ENCODE assay signal across 19 cellular contexts in the genomic region with DNA sequence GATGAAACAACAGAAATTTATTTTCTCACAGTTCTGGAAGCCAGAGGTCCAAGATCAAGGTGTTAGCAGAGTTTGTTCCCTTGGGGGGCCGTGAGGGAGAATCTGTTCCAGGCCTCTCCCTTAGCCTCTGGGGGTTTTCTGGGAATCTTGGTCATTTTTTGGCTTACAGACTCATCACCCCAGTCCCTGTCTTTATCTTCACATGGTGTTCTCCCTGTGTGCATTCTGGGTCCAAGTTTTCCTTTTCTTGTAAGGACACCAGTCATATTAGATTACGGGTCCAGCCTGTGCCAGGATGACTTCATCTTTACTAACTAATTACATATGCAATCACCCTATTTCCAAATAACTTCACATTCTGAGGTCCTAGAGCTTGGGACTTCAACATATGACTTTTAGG.
"Had no signal": no experiment of that assay in that cellular context is flagged by ENCODE, and none has a peak within 500 bp of the region (broad histone marks: within the 10 kb centered on the region; RNA-seq: fewer than 3 reads in every experiment).

No MANE protein-coding gene starts in this region.

- H3K4me1 Mint-ChIP-seq: central memory CD8-positive, alpha-beta T cell had no signal

- H3K27ac Mint-ChIP-seq: activated CD4-positive, alpha-beta memory T cell treated with anti-CD3 and anti-CD28 coated beads, Interleukin-2, amount 10 ng/mL, durations not matched to agents 7 days and 5 days; activated naive CD4-positive, alpha-beta T cell treated with anti-CD3 and anti-CD28 coated beads, Interleukin-2, amount 50 U/mL, for 72 hours; activated T-cell treated with anti-CD3 and anti-CD28 coated beads, Interleukin-2, amount 50 U/mL, for 24 hours; T-cell had no signal

- H3K36me3 ChIP-seq: esophagus muscularis mucosa, gastrocnemius medialis, stomach, thoracic aorta, upper lobe of right lung had no signal

- H3K27me3 ChIP-seq: body of pancreas, esophagus muscularis mucosa, gastrocnemius medialis, stomach, upper lobe of right lung had no signal

- H3K36me3 Mint-ChIP-seq: activated naive CD4-positive, alpha-beta T cell treated with anti-CD3 and anti-CD28 coated beads, Interleukin-2, amount 50 U/mL, for 72 hours; T-cell had no signal

- H3K9me3 Mint-ChIP-seq: activated CD4-positive, alpha-beta memory T cell treated with anti-CD3 and anti-CD28 coated beads, Interleukin-2, amount 10 ng/mL, durations not matched to agents 7 days and 5 days; activated naive CD4-positive, alpha-beta T cell treated with anti-CD3 and anti-CD28 coated beads, Interleukin-2, amount 50 U/mL, for 72 hours; activated T-cell treated with anti-CD3 and anti-CD28 coated beads, Interleukin-2, amount 50 U/mL, for 24 hours; central memory CD8-positive, alpha-beta T cell; neural crest cell; T-cell had no signal

- ATAC-seq: activated naive CD4-positive, alpha-beta T cell treated with anti-CD3 and anti-CD28 coated beads, Interleukin-2, amount 50 U/mL, for 72 hours; body of pancreas; gastrocnemius medialis; left colon; T-cell; upper lobe of right lung had no signal

- H3K4me3 ChIP-seq: body of pancreas, coronary artery, esophagus muscularis mucosa, gastrocnemius medialis, stomach, thoracic aorta, upper lobe of right lung had no signal

- H3K4me3 Mint-ChIP-seq: activated CD4-positive, alpha-beta memory T cell treated with anti-CD3 and anti-CD28 coated beads, Interleukin-2, amount 10 ng/mL, durations not matched to agents 7 days and 5 days; activated T-cell treated with anti-CD3 and anti-CD28 coated beads, Interleukin-2, amount 50 U/mL, for 24 hours; central memory CD8-positive, alpha-beta T cell; neural crest cell; T-cell had no signal

- H3K27me3 Mint-ChIP-seq: activated T-cell treated with anti-CD3 and anti-CD28 coated beads, Interleukin-2, amount 50 U/mL, for 24 hours; central memory CD8-positive, alpha-beta T cell; T-cell had no signal

- H3K9me3 ChIP-seq: body of pancreas, esophagus muscularis mucosa, gastrocnemius medialis, stomach, thoracic aorta, upper lobe of right lung had no signal

- DNase-seq: activated CD4-positive, alpha-beta memory T cell treated with anti-CD3 and anti-CD28 coated beads, Interleukin-2, amount 10 ng/mL, durations not matched to agents 7 days and 5 days; activated CD4-positive, alpha-beta T cell treated with anti-CD3 and anti-CD28 coated beads for 1 hour; activated effector memory CD4-positive, alpha-beta T cell treated with Interleukin-2 at 50 U/mL for 16 hours; activated T-cell treated with anti-CD3 and anti-CD28 coated beads, Interleukin-2, amount 50 U/mL, for 24 hours; gastrocnemius medialis; left colon; stimulated activated CD4-positive, alpha-beta T cell treated with anti-CD3 and anti-CD28 coated beads, Interleukin-12 subunit alpha, Interleukin-12 subunit beta, amount 100 ng/mL, for 4 hours; stimulated activated CD4-positive, alpha-beta T cell treated with anti-CD3 and anti-CD28 coated beads, Interleukin-2, amount 100 ng/mL, for 24 hours; T-cell; T-helper 9 cell; upper lobe of right lung had no signal
